ENCODE assay signal across 21 cellular contexts in the genomic region with DNA sequence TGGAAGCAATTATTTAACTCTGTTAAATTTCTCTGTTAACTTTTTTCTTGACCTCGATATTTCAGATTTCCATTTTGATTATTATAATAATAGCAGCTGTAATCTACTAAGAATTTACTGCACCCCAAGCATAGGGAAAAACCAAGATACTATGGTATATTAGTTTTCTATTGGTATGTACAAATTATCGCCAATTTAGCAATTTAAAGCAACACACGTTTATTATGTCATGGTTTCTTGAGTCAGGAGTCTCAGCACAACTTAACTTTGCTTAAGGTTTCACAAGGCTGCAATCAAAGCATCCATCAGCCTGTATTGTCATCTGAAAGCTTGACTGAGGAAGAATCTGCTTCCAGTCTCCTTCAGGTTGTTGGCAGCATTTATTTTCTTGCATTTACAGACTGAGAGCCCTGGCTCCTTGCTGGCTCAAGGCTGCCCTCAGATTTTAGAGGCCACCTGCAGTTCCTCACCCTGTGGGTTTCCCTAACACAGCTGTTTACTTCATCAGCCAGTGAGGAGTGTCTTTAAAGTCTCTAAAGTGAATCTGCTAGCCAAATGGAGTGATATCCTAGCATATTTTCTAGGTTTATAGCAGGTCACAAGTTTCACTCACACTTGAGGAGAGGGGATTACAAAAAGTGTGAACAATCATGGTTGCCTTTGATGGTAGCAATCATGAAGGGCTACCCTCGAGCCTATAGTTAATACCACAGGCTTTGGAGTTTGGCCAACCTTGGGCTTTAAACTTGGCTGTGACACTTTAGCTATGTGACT. TPM values are rescaled to one million over a fixed set of nuclear protein-coding genes. Genes with fewer than 3 reads are reported as not detected.
DNase-seq lines count a peak whose midpoint lies in the region; ATAC-seq and TF ChIP-seq lines count a peak whose summit lies in the region.
"Had no signal": no experiment of that assay in that cellular context is flagged by ENCODE, and none has a peak within 500 bp of the region (broad histone marks: within the 10 kb centered on the region; RNA-seq: fewer than 3 reads in every experiment).

No MANE protein-coding gene starts in this region.

- TF ChIP-seq EP300 in transverse colon (IDR thresholded peaks at IDR 0.05; ENCODE audit: low read depth): no peak

- H2AFZ ChIP-seq in mammary epithelial cell (ENCODE audit: low read depth, low read length): peak overlapping the region; percentile 49

- H3K4me3 Mint-ChIP-seq in stimulated activated naive CD8-positive, alpha-beta T cell treated with anti-CD3 and anti-CD28 coated beads, Interleukin-15, amount 100 ng/mL, for 72 hours: no peak overlapping the region
- H3K4me3 Mint-ChIP-seq: CD14-positive monocyte had no signal

- H3K27me3 ChIP-seq in mammary epithelial cell (ENCODE audit: insufficient read depth, low read length) (no peaks in the 10 kb centered on the region), breast epithelium (no peaks in the 10 kb centered on the region), transverse colon (no peaks in the 10 kb centered on the region)
- H3K27me3 ChIP-seq: neutrophil, right atrium auricular region had no signal

- H3K27ac Mint-ChIP-seq in stimulated activated naive CD8-positive, alpha-beta T cell treated with anti-CD3 and anti-CD28 coated beads, Interleukin-15, amount 100 ng/mL, for 72 hours: no peak overlapping the region
- H3K27ac Mint-ChIP-seq: CD14-positive monocyte had no signal

- H3K27me3 Mint-ChIP-seq in stimulated activated naive CD8-positive, alpha-beta T cell treated with anti-CD3 and anti-CD28 coated beads, Interleukin-15, amount 100 ng/mL, for 72 hours: no peaks in the 10 kb centered on the region

- H4K20me1 ChIP-seq in mammary epithelial cell (ENCODE audit: insufficient read depth, low read length): no peaks in the 10 kb centered on the region

- TF ChIP-seq POLR2A in breast epithelium (IDR thresholded peaks at IDR 0.05) (no peak), transverse colon (IDR thresholded peaks at IDR 0.05) (no peak)

- DNase-seq in mammary epithelial cell (no peak), breast epithelium (ENCODE audit: low spot score in 2 of 2) (no peak), NCI-H69 (lab: John Stamatoyannopoulos, UW) (peak; percentile 46), fibroblast of villous mesenchyme (ENCODE audit: low read depth) (peak; percentile 31), transverse colon (no peak), NCI-H748 treated with DMSO at 0.1 percent for 48 hours (lab: John Stamatoyannopoulos, UW) (no peak)
- no peak for DNase-seq in stimulated activated naive CD8-positive, alpha-beta T cell treated with anti-CD3 and anti-CD28 coated beads, Interleukin-15, amount 100 ng/mL, for 72 hours
- DNase-seq: ACHN; activated CD4-positive, alpha-beta T cell treated with anti-CD3 and anti-CD28 coated beads for 1 hour; activated effector memory CD4-positive, alpha-beta T cell treated with anti-CD3 and anti-CD28 coated beads, Interleukin-2, amount 50 U/mL, for 16 hours; amniotic stem cell; central memory CD4-positive, alpha-beta T cell; DMS79 treated with DMSO at 0.1 percent for 48 hours; effector CD4-positive, alpha-beta T cell; NCI-H1105; SHP77 treated with DMSO at 0.1 percent for 48 hours; stimulated activated CD4-positive, alpha-beta T cell treated with anti-CD3 and anti-CD28 coated beads, Interleukin-1b, Interleukin-23, amount 100 ng/mL, for 48 hours had no signal

- 78% methylated on average over 4 of the region's 4 CpGs for WGBS in mammary epithelial cell (ENCODE audit: low coverage, missing lambda C conversion rate)
- 69 to 78% methylated on average over 4 of the region's 4 CpGs for WGBS in transverse colon (ENCODE audit: low coverage in 1 of 2), 2 donors

- intact Hi-C loops in mammary epithelial cell (cut with micrococcal nuclease): no loop called here
- intact Hi-C loops in breast epithelium (cut with DNase I; ENCODE audit: low total_unique reads): no loop called here
- intact Hi-C loops in transverse colon (cut with DNase I; ENCODE audit: low total_unique reads): no loop called here

- peaks cover 4% of the 10 kb centered on the region for H3K79me2 ChIP-seq in mammary epithelial cell (ENCODE audit: insufficient read depth, low read length)

- dilution Hi-C loops in mammary epithelial cell (cut with HindIII; ENCODE audit: low sequenced_read_pairs): no loop called here

- in situ Hi-C loops in mammary epithelial cell (cut with MboI; ENCODE audit: low sequenced_read_pairs in 2 of 2): no loop called here
- in situ Hi-C loops in transverse colon (cut with MboI; ENCODE audit: low pct_ligation_motif_present in 1 of 4, low pct_unique_long_range_greater_than_20kb in 1 of 4, low sequenced_read_pairs in 3 of 4): no loop called here

- H3K9me3 Mint-ChIP-seq in stimulated activated naive CD8-positive, alpha-beta T cell treated with anti-CD3 and anti-CD28 coated beads, Interleukin-15, amount 100 ng/mL, for 72 hours: no peaks in the 10 kb centered on the region

- no peak overlapping the region for H3K4me2 ChIP-seq in mammary epithelial cell (ENCODE audit: insufficient read depth, low read depth, low read length)

- TF ChIP-seq CTCF in mammary epithelial cell (conservative IDR thresholded peaks at IDR 0.05 in 1 of 2, IDR thresholded peaks at IDR 0.05 in 1 of 2; ENCODE audit: extremely low read depth in 1 of 2, insufficient read depth in 1 of 2, low read depth in 1 of 2, low read length in 2 of 2): no peak
- TF ChIP-seq CTCF in breast epithelium (IDR thresholded peaks at IDR 0.05): no peak
- no peak for TF ChIP-seq CTCF in fibroblast of villous mesenchyme (IDR thresholded peaks at IDR 0.05; ENCODE audit: insufficient read depth, low read depth, low read length)
- TF ChIP-seq CTCF in transverse colon (IDR thresholded peaks at IDR 0.05): no peak

- ATAC-seq in stimulated activated naive CD8-positive, alpha-beta T cell treated with anti-CD3 and anti-CD28 coated beads, Interleukin-15, amount 100 ng/mL, for 72 hours: no peak
- ATAC-seq in HG03045 (IDR thresholded peaks at IDR 0.05; ENCODE audit: unreplicated experiment): no peak

- H3K4me1 Mint-ChIP-seq in stimulated activated naive CD8-positive, alpha-beta T cell treated with anti-CD3 and anti-CD28 coated beads, Interleukin-15, amount 100 ng/mL, for 72 hours: peaks cover 40% of the 10 kb centered on the region

- H3K4me3 ChIP-seq in mammary epithelial cell (replicated peaks in 1 of 3; ENCODE audit: insufficient read depth in 1 of 3, low read depth in 2 of 3, low read length in 3 of 3) (no peak overlapping the region), breast epithelium (no peak overlapping the region), fibroblast of villous mesenchyme (ENCODE audit: low read depth, low read length) (no peak overlapping the region), transverse colon (no peak overlapping the region)
- H3K4me3 ChIP-seq: right atrium auricular region had no signal

- H3K9me3 ChIP-seq in mammary epithelial cell (replicated peaks; ENCODE audit: insufficient read depth, low read length) (no peaks in the 10 kb centered on the region), breast epithelium (no peaks in the 10 kb centered on the region), transverse colon (no peaks in the 10 kb centered on the region)
- H3K9me3 ChIP-seq: neutrophil, right atrium auricular region had no signal

- H3K4me1 ChIP-seq in mammary epithelial cell (ENCODE audit: insufficient read depth, low read length): peaks cover 5% of the 10 kb centered on the region
- H3K4me1 ChIP-seq in breast epithelium: peaks cover 0 to 4% of the 10 kb centered on the region in 2 donors
- H3K4me1 ChIP-seq in transverse colon: peaks cover 14 to 45% (median 20%) of the 10 kb centered on the region in 4 donors

- BruUV-seq in mammary epithelial cell (replicated peaks; lab: Mats Ljungman, UMichigan): no TSS peak

- H3K27ac ChIP-seq in mammary epithelial cell (ENCODE audit: insufficient read depth, low read depth, low read length): no peak overlapping the region
- H3K27ac ChIP-seq in breast epithelium: no peak overlapping the region
- peak overlapping the region in 3 of 4 donors; percentile 24 to 34 (median 28) for H3K27ac ChIP-seq in transverse colon
- H3K27ac ChIP-seq: neutrophil, right atrium auricular region had no signal

- no peak overlapping the region for H3K9ac ChIP-seq in mammary epithelial cell (ENCODE audit: insufficient read depth, low read length)

- H3K36me3 ChIP-seq in mammary epithelial cell (ENCODE audit: insufficient read depth, low read length) (no peaks in the 10 kb centered on the region), breast epithelium (no peaks in the 10 kb centered on the region), transverse colon (no peaks in the 10 kb centered on the region)
- H3K36me3 ChIP-seq: neutrophil, right atrium auricular region had no signal

- CTCF ChIA-PET in mammary epithelial cell (lab: Charles Lee; ENCODE audit: low non-redundant PET): no interaction called here

RNA-seq across cellular contexts. Expression of gene VPS54, which starts 4.4 kb away (rescaled TPM):
- total RNA-seq in mammary epithelial cell: 10 to 100 TPM; 12.3 to 15.3 TPM
- polyA plus RNA-seq in mammary epithelial cell: 5.9 TPM
- 13.4 TPM for polyA minus RNA-seq in mammary epithelial cell
- 10 to 100 TPM; 26.9 to 39.8 (median 36.7) TPM for total RNA-seq in breast epithelium
- 22.2 and 32.0 TPM in 2 replicates for total RNA-seq in fibroblast of villous mesenchyme
- total RNA-seq in transverse colon: 10 to 100 TPM in 3 of 4 donors, 1 to 10 TPM in 1; 4.1 to 27.6 (median 18.6) TPM

Comparison
In these comparisons a context has a peak if more than half of its experiments do, and no peak if none do; other contexts are left out.
1. DNase-seq: peak in NCI-H69 (single experiment) and fibroblast of villous mesenchyme (single experiment); none in mammary epithelial cell (single experiment), breast epithelium (0 of 2), transverse colon (single experiment), stimulated activated naive CD8-positive, alpha-beta T cell treated with anti-CD3 and anti-CD28 coated beads, Interleukin-15, amount 100 ng/mL, for 72 hours (0 of 2) and NCI-H748 treated with DMSO at 0.1 percent for 48 hours (single experiment).
2. H3K27ac ChIP-seq: peak in transverse colon (3 of 4); none in mammary epithelial cell (single experiment) and breast epithelium (0 of 2).